ENCODE assay signal across 8 cellular contexts in genomic region chr3:148955544-148956346, GRCh38. TPM values are rescaled to one million over a fixed set of nuclear protein-coding genes. Genes with fewer than 3 reads are reported as not detected.
DNase-seq lines count a peak whose midpoint lies in the region; ATAC-seq and TF ChIP-seq lines count a peak whose summit lies in the region.

No MANE protein-coding gene starts in this region.

- H3K4me3 ChIP-seq in GM06990 (replicated peaks; ENCODE audit: low read depth, low read length): no peak overlapping the region
- no peak overlapping the region for H3K4me3 ChIP-seq in neural progenitor cell

- H3K36me3 ChIP-seq in GM06990 (ENCODE audit: control insufficient read depth, insufficient read depth, low read length) (no peaks in the 10 kb centered on the region), neural progenitor cell (no peaks in the 10 kb centered on the region)

- no peaks in the 10 kb centered on the region for H3K9me3 Mint-ChIP-seq in neural progenitor cell

- H4K20me1 ChIP-seq in neural progenitor cell (ENCODE audit: low read depth): no peaks in the 10 kb centered on the region

- H3K4me1 Mint-ChIP-seq in neural progenitor cell: peaks cover 14% of the 10 kb centered on the region

- ATAC-seq in GM21447 (IDR thresholded peaks at IDR 0.05; ENCODE audit: unreplicated experiment) (no peak), GM18858 (IDR thresholded peaks at IDR 0.05; ENCODE audit: unreplicated experiment) (no peak)

- DNase-seq in A172 (ENCODE audit: low spot score) (peak; percentile 66), GM06990 (ENCODE audit: extremely low read depth, insufficient read length) (no peak), NCI-H1417 treated with DMSO at 0.1 percent for 48 hours (lab: John Stamatoyannopoulos, UW) (peak; percentile 36), SW480 (ENCODE audit: low spot score) (peak; percentile 59), fibroblast of peridontal ligament (ENCODE audit: extremely low read depth) (peak; percentile 99), neural progenitor cell (ENCODE audit: low spot score) (peak; percentile 76)

- H3K9ac ChIP-seq in neural progenitor cell: no peak overlapping the region

- peak overlapping the region; percentile 85 for H2AFZ ChIP-seq in neural progenitor cell (replicated peaks)

- peak; percentile 67 for TF ChIP-seq CTCF in GM06990 (IDR thresholded peaks at IDR 0.05; ENCODE audit: insufficient read depth, low read length, poor library complexity, severe bottlenecking)
- TF ChIP-seq CTCF in neural progenitor cell (IDR thresholded peaks at IDR 0.05): peak; percentile 62

- H3F3A ChIP-seq in neural progenitor cell (ENCODE audit: low read depth): no peaks in the 10 kb centered on the region

- H3K27me3 Mint-ChIP-seq in neural progenitor cell (ENCODE audit: insufficient read depth, low read depth): no peaks in the 10 kb centered on the region

- peak overlapping the region; percentile 85 for H3K27ac Mint-ChIP-seq in neural progenitor cell

- H3K4me1 ChIP-seq in neural progenitor cell: peaks cover 5% of the 10 kb centered on the region

- H3K36me3 Mint-ChIP-seq in neural progenitor cell: peaks cover 3% of the 10 kb centered on the region

- no peaks in the 10 kb centered on the region for H3K79me2 ChIP-seq in neural progenitor cell (ENCODE audit: low read depth)

- no peak overlapping the region for H3K4me3 Mint-ChIP-seq in neural progenitor cell

- H3K27me3 ChIP-seq in GM06990 (replicated peaks; ENCODE audit: control insufficient read depth, insufficient read depth, low read length): no peaks in the 10 kb centered on the region
- no peaks in the 10 kb centered on the region for H3K27me3 ChIP-seq in neural progenitor cell

- H3K4me2 ChIP-seq in neural progenitor cell: no peak overlapping the region

- H3K9me3 ChIP-seq in neural progenitor cell (ENCODE audit: low read depth): no peaks in the 10 kb centered on the region

- H3K27ac ChIP-seq in neural progenitor cell: no peak overlapping the region

RNA-seq across cellular contexts. Expression of gene GYG1, which starts 35.6 kb away (rescaled TPM):
- total RNA-seq in A172 (2014; rRNA removed; shearing (Covaris generic)): 27.8 and 39.0 TPM in 2 replicates
- 20.7 and 22.0 TPM in 2 replicates for total RNA-seq in neural progenitor cell (ENCODE audit: low replicate concordance)
